8 cellular contexts compared by ENCODE assay signal in genomic region chr16:67227567-67227921, GRCh38. TPM values are rescaled to one million over a fixed set of nuclear protein-coding genes. Genes with fewer than 3 reads are reported as not detected.
DNase-seq lines count a peak whose midpoint lies in the region; ATAC-seq and TF ChIP-seq lines count a peak whose summit lies in the region.

No MANE protein-coding gene starts in this region.

- H3K4me3 ChIP-seq in CD8-positive, alpha-beta T cell (ENCODE audit: low read depth, low read length), result peak overlapping the region; percentile 95
- peak overlapping the region; percentile 65 to 96 (median 90) for H3K4me3 ChIP-seq in Peyer's patch
- H3K4me3 ChIP-seq in esophagus (ENCODE audit: low read depth in 1 of 2, low read length in 2 of 2), result peak overlapping the region; percentile 97 to 98
- H3K4me3 ChIP-seq in ovary, result peak overlapping the region; percentile 92

- peak overlapping the region; percentile 100 for H3K4me3 Mint-ChIP-seq in CD8-positive, alpha-beta T cell

- no peaks in the 10 kb centered on the region for H3K27me3 ChIP-seq in CD8-positive, alpha-beta T cell (ENCODE audit: insufficient read depth, low read length)
- no peaks in the 10 kb centered on the region for H3K27me3 ChIP-seq in Peyer's patch
- H3K27me3 ChIP-seq in esophagus (ENCODE audit: control insufficient read depth in 1 of 2, insufficient read depth in 2 of 2, low read length in 2 of 2), result no peaks in the 10 kb centered on the region
- no peaks in the 10 kb centered on the region for H3K27me3 ChIP-seq in ovary

- POLR2A ChIA-PET in CD8-positive, alpha-beta T cell (lab: Charles Lee), result interaction anchor here (0.8 to 4.8 kb wide), 6 partner anchors 12 to 335 kb away, joined by 3 to 35 read pairs (median 4); partner anchors contain the start of genes CTCF, FBXL8, FHOD1 and SLC9A5

- no peaks in the 10 kb centered on the region for H3K9me3 Mint-ChIP-seq in CD8-positive, alpha-beta T cell

- CTCF ChIA-PET in CD8-positive, alpha-beta T cell (lab: Charles Lee), result interaction anchor here (1.4 to 1.9 kb wide), 4 partner anchors 11 to 72 kb away, joined by 3 to 7 read pairs (median 4); no protein-coding TSS in a partner anchor

- no peaks in the 10 kb centered on the region for H3K27me3 Mint-ChIP-seq in CD8-positive, alpha-beta T cell (ENCODE audit: low read depth)

- peaks cover 47% of the 10 kb centered on the region for H3K36me3 Mint-ChIP-seq in CD8-positive, alpha-beta T cell

- no peak for TF ChIP-seq EP300 in ovary (IDR thresholded peaks at IDR 0.05)

- no peaks in the 10 kb centered on the region for H3K9me3 ChIP-seq in CD8-positive, alpha-beta T cell (ENCODE audit: low read length)
- H3K9me3 ChIP-seq in Peyer's patch (no peaks in the 10 kb centered on the region), esophagus (ENCODE audit: control insufficient read depth in 2 of 2, insufficient read depth in 1 of 2, low read depth in 1 of 2, low read length in 1 of 2) (no peaks in the 10 kb centered on the region), ovary (no peaks in the 10 kb centered on the region)

- no peak for DNase-seq in CD8-positive, alpha-beta T cell
- DNase-seq in Peyer's patch, result no peak
- no peak for DNase-seq in ovary
- no peak for DNase-seq in stimulated activated naive CD4-positive, alpha-beta T cell treated with Interleukin-2 at 50 U/mL for 16 hours (lab: John Stamatoyannopoulos, UW)
- DNase-seq in stimulated activated CD4-positive, alpha-beta T cell treated with anti-CD3 and anti-CD28 coated beads, Interleukin-15, amount 100 ng/mL, for 24 hours, result no peak

- no peak for TF ChIP-seq CTCF in CD8-positive, alpha-beta T cell (IDR thresholded peaks at IDR 0.05)
- TF ChIP-seq CTCF in Peyer's patch (IDR thresholded peaks at IDR 0.05), result no peak
- TF ChIP-seq CTCF in ovary (IDR thresholded peaks at IDR 0.05), result no peak

- TF ChIP-seq POLR2A in Peyer's patch (IDR thresholded peaks at IDR 0.05) (no peak), ovary (IDR thresholded peaks at IDR 0.05) (no peak)

- H3K27ac ChIP-seq in CD8-positive, alpha-beta T cell (ENCODE audit: low read depth, low read length), result peak overlapping the region; percentile 83
- H3K27ac ChIP-seq in Peyer's patch (peak overlapping the region; percentile 75 to 85 (median 83)), esophagus (ENCODE audit: low read depth in 2 of 2, low read length in 1 of 2) (peak overlapping the region; percentile 69 to 88), ovary (peak overlapping the region; percentile 0 to 60)

- peaks cover 26% of the 10 kb centered on the region for H3K4me1 ChIP-seq in CD8-positive, alpha-beta T cell (ENCODE audit: insufficient read depth, low read length)
- peaks cover 0 to 23% (median 7%) of the 10 kb centered on the region in 4 donors for H3K4me1 ChIP-seq in Peyer's patch
- peaks cover 0 to 11% of the 10 kb centered on the region in 2 donors for H3K4me1 ChIP-seq in esophagus (ENCODE audit: control insufficient read depth in 2 of 2, insufficient read depth in 2 of 2, low read length in 1 of 2)
- peaks cover 10% of the 10 kb centered on the region for H3K4me1 ChIP-seq in ovary (ENCODE audit: insufficient read depth)

- H3K27ac Mint-ChIP-seq in CD8-positive, alpha-beta T cell, result peak overlapping the region; percentile 98

- 13 to 14% methylated on average over 12 of the region's 12 CpGs for WGBS in esophagus, 2 donors
- WGBS in ovary, 3 donors, result 8 to 10% (median 10%) methylated on average over 12 of the region's 12 CpGs

- H3K36me3 ChIP-seq in CD8-positive, alpha-beta T cell (ENCODE audit: insufficient read depth, low read length), result peaks cover 22% of the 10 kb centered on the region
- H3K36me3 ChIP-seq in Peyer's patch (peaks cover 0 to 41% (median 0%) of the 10 kb centered on the region in 3 donors), esophagus (ENCODE audit: control insufficient read depth in 2 of 2, insufficient read depth in 2 of 2, low read length in 1 of 2) (peaks cover 18 to 30% of the 10 kb centered on the region in 2 donors), ovary (no peaks in the 10 kb centered on the region)

- intact Hi-C loops in CD8-positive, alpha-beta T cell (cut with DNase I, micrococcal nuclease), result loop anchor here (1.0 to 10.0 kb wide), 13 partner anchors 20 to 617 kb away; partner anchors contain the start of genes CIAO2B (in 2 of the 2), FBXL8 (in 2 of the 2), FHOD1 (in 2 of the 2) and PLEKHG4 (in 2 of the 2)
- intact Hi-C loops in ovary (cut with DNase I), result loop anchor here in 1 of 4 donors (5.0 kb wide), 1 partner anchor 435 kb away; the partner anchor contains the start of genes ACD and PARD6A

- H3K4me1 Mint-ChIP-seq in CD8-positive, alpha-beta T cell (ENCODE audit: low read depth), result peaks cover 47% of the 10 kb centered on the region

- ATAC-seq in CD8-positive, alpha-beta T cell, result no peak
- ATAC-seq in HG03025 (IDR thresholded peaks at IDR 0.05; ENCODE audit: low FRiP score, unreplicated experiment) (no peak), HG03354 (IDR thresholded peaks at IDR 0.05; ENCODE audit: poor library complexity, severe bottlenecking, unreplicated experiment) (no peak)

RNA-seq across cellular contexts. Expression of gene TMEM208, which starts 0.6 kb away (rescaled TPM):
- total RNA-seq in CD8-positive, alpha-beta T cell, result 10 to 100 TPM; 37.1 to 44.7 TPM
- total RNA-seq in Peyer's patch (10 to 100 TPM; 23.9 to 40.3 (median 33.3) TPM), ovary (10 to 100 TPM; 23.8 to 39.2 (median 32.1) TPM)
- polyA plus RNA-seq in esophagus (10 to 100 TPM; 73.4 to 83.1 TPM), ovary (10 to 100 TPM; 26.3 to 52.0 TPM)

RNA-seq across cellular contexts. Expression of gene FHOD1, which starts 19.7 kb away (rescaled TPM):
- 10 to 100 TPM; 15.2 to 18.7 TPM for total RNA-seq in CD8-positive, alpha-beta T cell
- total RNA-seq in Peyer's patch, result 10 to 100 TPM; 13.3 to 64.4 (median 38.8) TPM
- 10 to 100 TPM in 1 of 2 donors, 1 to 10 TPM in 1; 6.3 to 11.4 TPM for polyA plus RNA-seq in esophagus
- 10 to 100 TPM; 17.2 to 84.2 (median 41.8) TPM for total RNA-seq in ovary
- polyA plus RNA-seq in ovary, result 10 to 100 TPM; 16.0 to 26.2 TPM

RNA-seq across cellular contexts. Expression of gene SLC9A5, which starts 21.2 kb away (rescaled TPM):
- 1 to 10 TPM; 2.0 to 2.1 TPM for total RNA-seq in CD8-positive, alpha-beta T cell
- 1 to 10 TPM; 1.2 to 2.2 (median 1.8) TPM for total RNA-seq in Peyer's patch
- under 1 TPM; 0.11 to 0.43 TPM for polyA plus RNA-seq in esophagus
- total RNA-seq in ovary, result 1 to 10 TPM in 5 of 7 donors, under 1 TPM in 2; 0.36 to 3.1 (median 1.3) TPM
- 1 to 10 TPM in 1 of 2 donors, under 1 TPM in 1; 0.53 to 1.1 TPM for polyA plus RNA-seq in ovary

RNA-seq across cellular contexts. Expression of gene ELMO3, which starts 28.6 kb away (rescaled TPM):
- total RNA-seq in CD8-positive, alpha-beta T cell, result 1 to 10 TPM; 1.3 to 1.6 TPM
- total RNA-seq in Peyer's patch (100 to 1,000 TPM in 1 of 4 donors, 10 to 100 TPM in 3; 25.6 to 119 (median 82.2) TPM), ovary (10 to 100 TPM in 1 of 7 donors, 1 to 10 TPM in 6; 1.1 to 14.8 (median 2.8) TPM)
- polyA plus RNA-seq in esophagus (10 to 100 TPM; 21.5 to 23.7 TPM), ovary (1 to 10 TPM in 1 of 2 donors, not detected in 1; 1.2 TPM)

RNA-seq across cellular contexts. Expression of gene E2F4, which starts 35.6 kb away (rescaled TPM):
- 10 to 100 TPM; 61.9 to 63.8 TPM for total RNA-seq in CD8-positive, alpha-beta T cell
- total RNA-seq in Peyer's patch (100 to 1,000 TPM; 122 to 182 (median 144) TPM), ovary (10 to 100 TPM; 36.0 to 75.7 (median 52.9) TPM)
- polyA plus RNA-seq in esophagus (10 to 100 TPM; 49.1 to 53.0 TPM), ovary (10 to 100 TPM; 17.6 to 36.2 TPM)

Comparison
In these comparisons a context has a peak if more than half of its experiments do, and no peak if none do; other contexts are left out.
1. H3K27ac ChIP-seq: peak in every context shown above with its lines; median percentile 83 in CD8-positive, alpha-beta T cell; 83 in Peyer's patch; 78 in esophagus; 30 in ovary.